In the genomic region with DNA sequence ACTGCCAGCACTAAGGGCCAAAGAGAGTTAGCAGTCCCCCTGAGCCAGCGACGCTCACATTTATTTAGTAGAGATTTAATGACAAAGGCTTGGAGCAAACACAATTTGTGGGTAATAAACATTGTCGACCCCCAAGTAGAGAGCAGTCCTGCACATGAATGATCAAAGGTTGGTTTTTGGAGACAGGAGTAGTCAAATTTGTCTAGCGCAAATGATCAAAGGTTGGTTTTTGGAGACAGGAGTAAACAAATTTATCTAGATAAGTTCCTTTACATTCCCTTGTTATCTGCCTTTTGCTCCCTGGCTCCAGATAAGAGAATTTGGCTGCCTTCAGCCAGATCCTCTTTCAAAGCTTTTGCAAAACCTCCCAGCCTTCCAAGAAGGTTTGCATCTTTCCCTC, we compare ENCODE assay signal across 41 cellular contexts. TPM values are rescaled to one million over a fixed set of nuclear protein-coding genes. Genes with fewer than 3 reads are reported as not detected.
"Had no signal": no experiment of that assay in that cellular context is flagged by ENCODE, and none has a peak within 500 bp of the region (broad histone marks: within the 10 kb centered on the region; RNA-seq: fewer than 3 reads in every experiment).

No MANE protein-coding gene starts in this region.

- H3K27ac Mint-ChIP-seq: activated CD4-positive, alpha-beta memory T cell treated with anti-CD3 and anti-CD28 coated beads for 36 hours; activated CD4-positive, alpha-beta T cell treated with anti-CD3 and anti-CD28 coated beads for 36 hours; activated CD4-positive, alpha-beta T cell treated with anti-CD3 and anti-CD28 coated beads, Interleukin-2, amount 10 ng/mL, durations not matched to agents 24 days and 14 days; activated CD8-positive, alpha-beta memory T cell treated with anti-CD3 and anti-CD28 coated beads, Interleukin-2, amount 10 ng/mL, durations not matched to agents 7 days and 5 days; activated CD8-positive, alpha-beta T cell treated with anti-CD3 and anti-CD28 coated beads, Interleukin-2, amount 10 ng/mL, durations not matched to agents 7 days and 5 days; activated naive CD4-positive, alpha-beta T cell treated with anti-CD3 and anti-CD28 coated beads for 36 hours; activated naive CD4-positive, alpha-beta T cell treated with anti-CD3 and anti-CD28 coated beads, Interleukin-2, amount 50 U/mL, for 24 hours; activated naive CD8-positive, alpha-beta T cell treated with anti-CD3 and anti-CD28 coated beads, Interleukin-2, amount 10 ng/mL, durations not matched to agents 7 days and 5 days; activated T-helper 1 cell treated with anti-CD3 and anti-CD28 coated beads, Interleukin-12 subunit alpha, Interleukin-12 subunit beta, Interleukin-2, Interleukin-4 antibody, amounts not matched to agents 30 ng/mL and 10 ng/mL and 1 ng/mL, durations not matched to agents 14 hours and 24 hours and 36 hours; activated T-helper 2 cell treated with anti-CD3 and anti-CD28 coated beads, Interferon-gamma antibody, Interleukin-2, Interleukin-4, amounts not matched to agents 10 μg/mL and 5 μg/mL and 100 μg/mL, durations not matched to agents 14 hours and 24 hours and 36 hours; dendritic cell treated with granulocyte-macrophage colony-stimulating factor and Interleukin-4, amounts not matched to agents 40 ng/mL and 50 ng/mL, for 4 days had no signal

- DNase-seq: activated CD4-positive, alpha-beta memory T cell treated with anti-CD3 and anti-CD28 coated beads for 36 hours; activated CD4-positive, alpha-beta T cell treated with anti-CD3 and anti-CD28 coated beads for 36 hours; activated CD4-positive, alpha-beta T cell treated with anti-CD3 and anti-CD28 coated beads, Interleukin-2, amount 10 ng/mL, durations not matched to agents 24 days and 14 days; activated CD4-positive, CD25-positive, alpha-beta regulatory T cell; activated CD4-positive, CD25-positive, alpha-beta regulatory T cell treated with anti-CD3 and anti-CD28 coated beads, Interleukin-2, amount 50 U/mL, for 72 hours; activated CD8-positive, alpha-beta memory T cell treated with anti-CD3 and anti-CD28 coated beads, Interleukin-2, amount 10 ng/mL, durations not matched to agents 7 days and 5 days; activated CD8-positive, alpha-beta memory T cell treated with anti-CD3 and anti-CD28 coated beads, Interleukin-2, amount 50 U/mL, for 4 hours; activated CD8-positive, alpha-beta T cell treated with anti-CD3 and anti-CD28 coated beads, Interleukin-2, amount 10 ng/mL, durations not matched to agents 7 days and 5 days; activated effector memory CD4-positive, alpha-beta T cell treated with anti-CD3 and anti-CD28 coated beads, Interleukin-2, amount 50 U/mL, for 16 hours; activated naive CD4-positive, alpha-beta T cell treated with anti-CD3 and anti-CD28 coated beads for 36 hours; activated naive CD8-positive, alpha-beta T cell treated with anti-CD3 and anti-CD28 coated beads, Interleukin-2, amount 10 ng/mL, durations not matched to agents 7 days and 5 days; activated T-cell treated with anti-CD3 and anti-CD28 coated beads, Interleukin-2, amount 50 U/mL, for 1 hour; activated T-cell treated with anti-CD3 and anti-CD28 coated beads, Interleukin-2, amount 50 U/mL, for 48 hours; amniotic stem cell; anterior cingulate cortex; brain microvascular endothelial cell; dorsolateral prefrontal cortex; effector memory CD4-positive, alpha-beta T cell; esophagus squamous epithelium; foreskin melanocyte; heart right ventricle; T-helper 2 cell had no signal

- H3K4me1 Mint-ChIP-seq: activated CD4-positive, alpha-beta T cell treated with anti-CD3 and anti-CD28 coated beads for 36 hours; activated CD4-positive, alpha-beta T cell treated with anti-CD3 and anti-CD28 coated beads, Interleukin-2, amount 10 ng/mL, durations not matched to agents 24 days and 14 days; activated CD8-positive, alpha-beta memory T cell treated with anti-CD3 and anti-CD28 coated beads, Interleukin-2, amount 10 ng/mL, durations not matched to agents 7 days and 5 days; activated naive CD4-positive, alpha-beta T cell treated with anti-CD3 and anti-CD28 coated beads, Interleukin-2, amount 50 U/mL, for 24 hours; activated naive CD8-positive, alpha-beta T cell treated with anti-CD3 and anti-CD28 coated beads, Interleukin-2, amount 10 ng/mL, durations not matched to agents 7 days and 5 days; central memory CD8-positive, alpha-beta T cell had no signal

- H3K4me3 Mint-ChIP-seq: activated CD4-positive, alpha-beta memory T cell treated with anti-CD3 and anti-CD28 coated beads for 36 hours; activated CD4-positive, alpha-beta T cell treated with anti-CD3 and anti-CD28 coated beads for 36 hours; activated CD4-positive, alpha-beta T cell treated with anti-CD3 and anti-CD28 coated beads, Interleukin-2, amount 10 ng/mL, durations not matched to agents 24 days and 14 days; activated CD8-positive, alpha-beta memory T cell treated with anti-CD3 and anti-CD28 coated beads, Interleukin-2, amount 10 ng/mL, durations not matched to agents 7 days and 5 days; activated CD8-positive, alpha-beta T cell treated with anti-CD3 and anti-CD28 coated beads, Interleukin-2, amount 10 ng/mL, durations not matched to agents 7 days and 5 days; activated naive CD4-positive, alpha-beta T cell treated with anti-CD3 and anti-CD28 coated beads for 36 hours; activated naive CD4-positive, alpha-beta T cell treated with anti-CD3 and anti-CD28 coated beads, Interleukin-2, amount 50 U/mL, for 24 hours; activated naive CD8-positive, alpha-beta T cell treated with anti-CD3 and anti-CD28 coated beads, Interleukin-2, amount 10 ng/mL, durations not matched to agents 7 days and 5 days; activated T-helper 1 cell treated with anti-CD3 and anti-CD28 coated beads, Interleukin-12 subunit alpha, Interleukin-12 subunit beta, Interleukin-2, Interleukin-4 antibody, amounts not matched to agents 30 ng/mL and 10 ng/mL and 1 ng/mL, durations not matched to agents 14 hours and 24 hours and 36 hours; central memory CD8-positive, alpha-beta T cell; dendritic cell treated with granulocyte-macrophage colony-stimulating factor and Interleukin-4, amounts not matched to agents 40 ng/mL and 50 ng/mL, for 4 days had no signal

- H3K4me1 ChIP-seq: esophagus squamous epithelium, gastroesophageal sphincter, heart right ventricle had no signal

- ATAC-seq: activated CD4-positive, alpha-beta T cell treated with anti-CD3 and anti-CD28 coated beads for 36 hours; activated CD8-positive, alpha-beta memory T cell treated with anti-CD3 and anti-CD28 coated beads, Interleukin-2, amount 10 ng/mL, durations not matched to agents 7 days and 5 days; activated CD8-positive, alpha-beta T cell treated with anti-CD3 and anti-CD28 coated beads, Interleukin-2, amount 10 ng/mL, durations not matched to agents 7 days and 5 days; gastroesophageal sphincter; heart right ventricle had no signal

- H3K27me3 Mint-ChIP-seq: activated CD4-positive, alpha-beta memory T cell treated with anti-CD3 and anti-CD28 coated beads for 36 hours; activated CD4-positive, alpha-beta T cell treated with anti-CD3 and anti-CD28 coated beads for 36 hours; activated CD4-positive, alpha-beta T cell treated with anti-CD3 and anti-CD28 coated beads, Interleukin-2, amount 10 ng/mL, durations not matched to agents 24 days and 14 days; activated CD8-positive, alpha-beta memory T cell treated with anti-CD3 and anti-CD28 coated beads, Interleukin-2, amount 10 ng/mL, durations not matched to agents 7 days and 5 days; activated naive CD4-positive, alpha-beta T cell treated with anti-CD3 and anti-CD28 coated beads, Interleukin-2, amount 50 U/mL, for 24 hours; activated naive CD8-positive, alpha-beta T cell treated with anti-CD3 and anti-CD28 coated beads, Interleukin-2, amount 10 ng/mL, durations not matched to agents 7 days and 5 days; central memory CD8-positive, alpha-beta T cell; dendritic cell treated with granulocyte-macrophage colony-stimulating factor and Interleukin-4, amounts not matched to agents 40 ng/mL and 50 ng/mL, for 4 days had no signal

- H3K27ac ChIP-seq: brain microvascular endothelial cell, coronary artery, dorsolateral prefrontal cortex, epithelial cell of prostate, esophagus squamous epithelium, gastroesophageal sphincter, heart right ventricle had no signal

- H3K27me3 ChIP-seq: brain microvascular endothelial cell, dorsolateral prefrontal cortex, esophagus squamous epithelium, gastroesophageal sphincter, heart right ventricle had no signal

- H3K9me3 Mint-ChIP-seq: dendritic cell treated with granulocyte-macrophage colony-stimulating factor and Interleukin-4, amounts not matched to agents 40 ng/mL and 50 ng/mL, for 4 days had no signal

- FAIRE-seq: astrocyte, bronchial epithelial cell, endothelial cell of umbilical vein had no signal

- H3K4me3 ChIP-seq: coronary artery, dorsolateral prefrontal cortex, esophagus squamous epithelium, gastroesophageal sphincter, heart right ventricle had no signal

RNA-seq across cellular contexts. Expression of a gene that starts 26.9 kb away (rescaled TPM):
- total RNA-seq: activated CD4-positive, alpha-beta memory T cell treated with anti-CD3 and anti-CD28 coated beads for 36 hours; activated CD4-positive, alpha-beta T cell treated with anti-CD3 and anti-CD28 coated beads for 36 hours; activated CD4-positive, alpha-beta T cell treated with anti-CD3 and anti-CD28 coated beads, Interleukin-2, amount 10 ng/mL, durations not matched to agents 24 days and 14 days; activated CD8-positive, alpha-beta memory T cell treated with anti-CD3 and anti-CD28 coated beads for 36 hours; activated CD8-positive, alpha-beta memory T cell treated with anti-CD3 and anti-CD28 coated beads, Interleukin-2, amount 10 ng/mL, durations not matched to agents 7 days and 5 days; activated CD8-positive, alpha-beta T cell treated with anti-CD3 and anti-CD28 coated beads, Interleukin-2, amount 10 ng/mL, durations not matched to agents 7 days and 5 days; activated naive CD4-positive, alpha-beta T cell treated with anti-CD3 and anti-CD28 coated beads for 36 hours; activated naive CD8-positive, alpha-beta T cell treated with anti-CD3 and anti-CD28 coated beads, Interleukin-2, amount 10 ng/mL, durations not matched to agents 7 days and 5 days; activated T-helper 1 cell treated with anti-CD3 and anti-CD28 coated beads, Interleukin-12 subunit alpha, Interleukin-12 subunit beta, Interleukin-2, Interleukin-4 antibody, amounts not matched to agents 30 ng/mL and 10 ng/mL and 1 ng/mL, durations not matched to agents 14 hours and 24 hours and 36 hours; activated T-helper 2 cell treated with anti-CD3 and anti-CD28 coated beads, Interferon-gamma antibody, Interleukin-2, Interleukin-4, amounts not matched to agents 10 μg/mL and 5 μg/mL and 100 μg/mL, durations not matched to agents 14 hours and 24 hours and 36 hours; astrocyte; bronchial epithelial cell; cardiac septum; endothelial cell of umbilical vein; esophagus squamous epithelium; fibroblast of villous mesenchyme; glomerular endothelial cell; heart right ventricle; T-helper 1 cell treated with Interleukin-12 subunit alpha and Interleukin-12 subunit beta and Interleukin-4 antibody, amounts not matched to agents 30 ng/mL and 1 ng/mL, for 36 hours had no signal
- polyA plus RNA-seq: adipose tissue, endothelial cell of umbilical vein, esophagus, fibroblast of lung, heart right ventricle had no signal
